In genomic region chr2:122542236-122542635, GRCh38 we compare ENCODE assay signal across 4 cellular contexts.
TF ChIP-seq lines count a peak whose summit lies in the region.

No MANE protein-coding gene starts in this region.

TF ChIP-seq in HepG2, 621 proteins besides CTCF, POLR2A, EP300 and RAD21:
- TF ChIP-seq NFE2L2 (IDR thresholded peaks at IDR 0.05; ENCODE audit: low read length) (peak; percentile 68; the same call in 1 of the 2 replicates), DR1 (CRISPR knock-in tag; IDR thresholded peaks at IDR 0.05) (no peak)
TF ChIP-seq in HepG2: peak in this region for 1.

TF ChIP-seq in A549, 52 proteins besides CTCF, POLR2A, EP300 and RAD21:
- TF ChIP-seq HOXB13 (CRISPR knock-in tag; IDR thresholded peaks at IDR 0.05; ENCODE audit: low read depth) (no peak), MAFK (IDR thresholded peaks at IDR 0.05; ENCODE audit: partially characterized antibody) (peak; percentile 4), NFE2L2 (conservative IDR thresholded peaks at IDR 0.05; ENCODE audit: low read length) (peak; percentile 65)
TF ChIP-seq in A549: peak in this region for 2.

TF ChIP-seq in IMR-90, 13 proteins besides CTCF, POLR2A, EP300 and RAD21:
- TF ChIP-seq MAFK (IDR thresholded peaks at IDR 0.05; ENCODE audit: low read depth, low read length) (no peak), CEBPB (IDR thresholded peaks at IDR 0.05; ENCODE audit: low read depth, low read length) (no peak), ELK1 (IDR thresholded peaks at IDR 0.05; ENCODE audit: borderline replicate concordance, low read depth, low read length) (no peak), NFE2L2 (IDR thresholded peaks at IDR 0.05; ENCODE audit: low read depth, low read length) (0 out of 2 replicates have a peak, but pooled peaks have one; percentile 40), RFX5 (IDR thresholded peaks at IDR 0.05; ENCODE audit: low read depth, low read length) (no peak), FOS (IDR thresholded peaks at IDR 0.05; ENCODE audit: low read depth, low read length) (no peak)
TF ChIP-seq in IMR-90: peak in this region for 1.

TF ChIP-seq in neural cell, 6 proteins besides CTCF, POLR2A, EP300 and RAD21:
- TF ChIP-seq SMC3 (conservative IDR thresholded peaks at IDR 0.05; ENCODE audit: poor library complexity) (no peak), POLR2AphosphoS5 (IDR thresholded peaks at IDR 0.05) (peak; percentile 26)
